ENCODE assay signal across 12 cellular contexts in the genomic region with DNA sequence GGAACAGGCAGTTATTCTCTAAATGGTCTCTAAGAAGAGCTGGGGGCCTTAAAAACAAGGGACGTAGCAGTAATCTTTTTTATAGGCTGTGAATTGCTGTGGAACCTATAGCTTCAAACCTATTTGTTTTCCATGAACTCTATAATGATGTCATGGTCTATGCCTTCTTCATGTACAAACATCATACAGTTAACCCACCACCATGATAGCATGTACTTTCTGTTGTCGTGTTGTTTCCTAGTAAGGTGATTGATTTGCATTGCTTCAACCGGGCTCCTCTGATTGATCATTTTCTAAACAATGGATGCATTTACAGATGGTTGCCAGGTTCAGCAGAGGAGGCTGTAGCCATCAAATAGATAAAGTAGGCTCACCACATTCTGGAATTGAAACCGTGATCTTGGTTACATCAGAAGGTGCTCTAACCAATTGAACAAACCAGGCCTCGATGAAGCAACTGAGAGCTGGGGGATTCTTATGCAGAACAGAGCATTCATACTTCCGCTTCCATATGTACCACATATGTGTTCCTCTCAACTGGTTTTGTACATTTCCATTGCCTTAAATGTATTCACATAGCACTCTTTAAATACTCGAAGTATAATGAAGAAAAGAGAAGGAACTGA. TPM values are rescaled to one million over a fixed set of nuclear protein-coding genes. Genes with fewer than 3 reads are reported as not detected.
A peak's percentile ranks its signal among the peaks of the same experiment; 100 is the strongest.
DNase-seq lines count a peak whose midpoint lies in the region; ATAC-seq and TF ChIP-seq lines count a peak whose summit lies in the region.
"Had no signal": no experiment of that assay in that cellular context is flagged by ENCODE, and none has a peak within 500 bp of the region (broad histone marks: within the 10 kb centered on the region; RNA-seq: fewer than 3 reads in every experiment).

No MANE protein-coding gene starts in this region.

- intact Hi-C loops in dendritic cell treated with granulocyte-macrophage colony-stimulating factor and Interleukin-4, amounts not matched to agents 40 ng/mL and 50 ng/mL, for 4 days (cut with micrococcal nuclease), result loop anchor here (10.0 kb wide), 2 partner anchors 57 to 187 kb away; no protein-coding TSS in a partner anchor

- CTCF ChIA-PET in activated CD4-positive, alpha-beta T cell treated with anti-CD3 and anti-CD28 coated beads, Interleukin-2, amount 10 ng/mL, durations not matched to agents 7 days and 5 days (lab: Charles Lee), result interaction anchor here (0.6 to 1.7 kb wide), 4 partner anchors 25 to 493 kb away, joined by 3 to 5 read pairs (median 3); no protein-coding TSS in a partner anchor

- ATAC-seq in GM18505 (IDR thresholded peaks at IDR 0.05; ENCODE audit: unreplicated experiment) (peak; percentile 46), GM21529 (IDR thresholded peaks at IDR 0.05; ENCODE audit: unreplicated experiment) (peak; percentile 40), HG03432 (IDR thresholded peaks at IDR 0.05; ENCODE audit: unreplicated experiment) (peak; percentile 50)

- H3K4me3 Mint-ChIP-seq in dendritic cell treated with granulocyte-macrophage colony-stimulating factor and Interleukin-4, amounts not matched to agents 40 ng/mL and 50 ng/mL, for 4 days, result no peak overlapping the region
- no peak overlapping the region for H3K4me3 Mint-ChIP-seq in activated CD4-positive, alpha-beta T cell treated with anti-CD3 and anti-CD28 coated beads, Interleukin-2, amount 10 ng/mL, durations not matched to agents 7 days and 5 days

- no peaks in the 10 kb centered on the region for H3K36me3 Mint-ChIP-seq in dendritic cell treated with granulocyte-macrophage colony-stimulating factor and Interleukin-4, amounts not matched to agents 40 ng/mL and 50 ng/mL, for 4 days (ENCODE audit: low read depth)
- H3K36me3 Mint-ChIP-seq in activated CD4-positive, alpha-beta T cell treated with anti-CD3 and anti-CD28 coated beads, Interleukin-2, amount 10 ng/mL, durations not matched to agents 7 days and 5 days (ENCODE audit: low read depth), result peaks cover 6% of the 10 kb centered on the region

- H3K4me1 Mint-ChIP-seq in dendritic cell treated with granulocyte-macrophage colony-stimulating factor and Interleukin-4, amounts not matched to agents 40 ng/mL and 50 ng/mL, for 4 days (ENCODE audit: low read depth), result peaks cover 71% of the 10 kb centered on the region
- peaks cover 48% of the 10 kb centered on the region for H3K4me1 Mint-ChIP-seq in activated CD4-positive, alpha-beta T cell treated with anti-CD3 and anti-CD28 coated beads, Interleukin-2, amount 10 ng/mL, durations not matched to agents 7 days and 5 days

- POLR2A ChIA-PET in activated CD4-positive, alpha-beta T cell treated with anti-CD3 and anti-CD28 coated beads, Interleukin-2, amount 10 ng/mL, durations not matched to agents 7 days and 5 days (lab: Charles Lee), result no interaction called here

- no peak for TF ChIP-seq POLR2A in GM18505 (IDR thresholded peaks at IDR 0.05; ENCODE audit: borderline replicate concordance, extremely low read depth, insufficient read depth, insufficient read length)

- H3K27ac Mint-ChIP-seq in dendritic cell treated with granulocyte-macrophage colony-stimulating factor and Interleukin-4, amounts not matched to agents 40 ng/mL and 50 ng/mL, for 4 days, result peak overlapping the region; percentile 75
- H3K27ac Mint-ChIP-seq in activated CD4-positive, alpha-beta T cell treated with anti-CD3 and anti-CD28 coated beads, Interleukin-2, amount 10 ng/mL, durations not matched to agents 7 days and 5 days, result no peak overlapping the region

- DNase-seq in activated CD4-positive, alpha-beta T cell treated with anti-CD3 and anti-CD28 coated beads, Interleukin-2, amount 10 ng/mL, durations not matched to agents 7 days and 5 days, result no peak
- DNase-seq in NCI-H1048 (lab: John Stamatoyannopoulos, UW) (no peak), NCI-H748 treated with DMSO at 0.1 percent for 48 hours (lab: John Stamatoyannopoulos, UW) (no peak), islet precursor cell (no peak)
- DNase-seq: activated CD4-positive, alpha-beta T cell treated with anti-CD3 and anti-CD28 coated beads, Interleukin-2, amount 50 U/mL, for 1 hour; Caco-2; PC-9; stimulated activated naive CD4-positive, alpha-beta T cell had no signal

- no peaks in the 10 kb centered on the region for H3K9me3 Mint-ChIP-seq in dendritic cell treated with granulocyte-macrophage colony-stimulating factor and Interleukin-4, amounts not matched to agents 40 ng/mL and 50 ng/mL, for 4 days
- H3K9me3 Mint-ChIP-seq in activated CD4-positive, alpha-beta T cell treated with anti-CD3 and anti-CD28 coated beads, Interleukin-2, amount 10 ng/mL, durations not matched to agents 7 days and 5 days, result no peaks in the 10 kb centered on the region

- peaks cover 56% of the 10 kb centered on the region for H3K27me3 Mint-ChIP-seq in dendritic cell treated with granulocyte-macrophage colony-stimulating factor and Interleukin-4, amounts not matched to agents 40 ng/mL and 50 ng/mL, for 4 days
- H3K27me3 Mint-ChIP-seq in activated CD4-positive, alpha-beta T cell treated with anti-CD3 and anti-CD28 coated beads, Interleukin-2, amount 10 ng/mL, durations not matched to agents 7 days and 5 days, result no peaks in the 10 kb centered on the region

RNA-seq across cellular contexts. Expression of a gene that starts 25.6 kb away (rescaled TPM):
- total RNA-seq in activated CD4-positive, alpha-beta T cell treated with anti-CD3 and anti-CD28 coated beads, Interleukin-2, amount 10 ng/mL, durations not matched to agents 7 days and 5 days, result 10 to 100 TPM; 56.6 to 72.1 TPM
